ENCODE assay signal across 23 cellular contexts in genomic region chr2:101432411-101433181, GRCh38. TPM values are rescaled to one million over a fixed set of nuclear protein-coding genes. Genes with fewer than 3 reads are reported as not detected.
DNase-seq lines count a peak whose midpoint lies in the region; ATAC-seq and TF ChIP-seq lines count a peak whose summit lies in the region.
"Had no signal": no experiment of that assay in that cellular context is flagged by ENCODE, and none has a peak within 500 bp of the region (broad histone marks: within the 10 kb centered on the region; RNA-seq: fewer than 3 reads in every experiment).

No MANE protein-coding gene starts in this region.

- H2AFZ ChIP-seq in H9 (ENCODE audit: low read length): no peak overlapping the region

- no peak overlapping the region for H3K18ac ChIP-seq in H9 (ENCODE audit: insufficient read length, low read depth, low read length)

- DNase-seq in activated naive CD8-positive, alpha-beta T cell treated with anti-CD3 and anti-CD28 coated beads, Interleukin-2, amount 50 U/mL, for 24 hours: no peak
- no peak for DNase-seq in activated naive CD8-positive, alpha-beta T cell treated with anti-CD3 and anti-CD28 coated beads for 36 hours
- DNase-seq in astrocyte of the hippocampus (ENCODE audit: low read depth, low spot score) (peak; percentile 50), right cardiac atrium (peak in 1 of 3 donors; percentile 63), upper lobe of left lung (peak in 1 of 2 donors; percentile 37), H9 (no peak)
- DNase-seq in stimulated activated naive B cell treated with anti-CD40 and anti-IgM and Interleukin-4, amounts not matched to agents 10 μg/mL and 1 μg/mL and 100 μg/mL, for 72 hours: no peak
- DNase-seq: activated CD4-positive, CD25-positive, alpha-beta regulatory T cell; activated CD8-positive, alpha-beta memory T cell treated with anti-CD3 and anti-CD28 coated beads, Interleukin-2, amount 50 U/mL, for 4 hours; activated naive CD8-positive, alpha-beta T cell treated with anti-CD3 and anti-CD28 coated beads, Interleukin-2, amount 10 ng/mL, durations not matched to agents 7 days and 5 days; GDM1; immature natural killer cell; KBM-7; mammary epithelial cell; NCI-H1092 treated with DMSO at 0.1 percent for 48 hours; NCI-H2171; nephron progenitor cell; right lobe of liver; RPMI8226; T-cell; tibial artery had no signal

- no peak for TF ChIP-seq CTCF in upper lobe of left lung (IDR thresholded peaks at IDR 0.05)
- no peak for TF ChIP-seq CTCF in H9 (conservative IDR thresholded peaks at IDR 0.05)

- H3K4me2 ChIP-seq in H9 (ENCODE audit: insufficient read depth, insufficient read length, low read length): no peak overlapping the region

- no peak for TF ChIP-seq EP300 in upper lobe of left lung (IDR thresholded peaks at IDR 0.05)

- no peak overlapping the region for H4K5ac ChIP-seq in H9 (ENCODE audit: insufficient read length, low read depth, low read length)

- H2BK20ac ChIP-seq in H9 (ENCODE audit: low read depth, low read length, poor library complexity, severe bottlenecking): no peak overlapping the region

- H3K56ac ChIP-seq in H9 (ENCODE audit: insufficient read length, low read depth, low read length): no peak overlapping the region

- H3K27me3 ChIP-seq in right cardiac atrium (ENCODE audit: control insufficient read depth, insufficient read depth) (no peaks in the 10 kb centered on the region), upper lobe of left lung (no peaks in the 10 kb centered on the region), H9 (ENCODE audit: insufficient read depth, low read length) (no peaks in the 10 kb centered on the region)
- H3K27me3 ChIP-seq: right lobe of liver, tibial artery had no signal

- intact Hi-C loops in right cardiac atrium (cut with DNase I): no loop called here

- no peak overlapping the region for H3K9ac ChIP-seq in H9 (ENCODE audit: extremely low read depth, insufficient read length, low read length)

- H3K4ac ChIP-seq in H9 (ENCODE audit: low read depth, low read length): no peak overlapping the region

- H3K4me3 Mint-ChIP-seq in activated naive CD8-positive, alpha-beta T cell treated with anti-CD3 and anti-CD28 coated beads, Interleukin-2, amount 50 U/mL, for 24 hours: no peak overlapping the region
- H3K4me3 Mint-ChIP-seq in activated naive CD8-positive, alpha-beta T cell treated with anti-CD3 and anti-CD28 coated beads for 36 hours: no peak overlapping the region
- H3K4me3 Mint-ChIP-seq in stimulated activated naive B cell treated with anti-CD40 and anti-IgM and Interleukin-4, amounts not matched to agents 10 μg/mL and 1 μg/mL and 100 μg/mL, for 72 hours: no peak overlapping the region
- H3K4me3 Mint-ChIP-seq in H9: no peak overlapping the region
- H3K4me3 Mint-ChIP-seq: activated naive CD8-positive, alpha-beta T cell treated with anti-CD3 and anti-CD28 coated beads, Interleukin-2, amount 10 ng/mL, durations not matched to agents 7 days and 5 days; immature natural killer cell; nephron progenitor cell; T-cell had no signal

- H3K9me3 ChIP-seq in right cardiac atrium (ENCODE audit: control insufficient read depth, low read length) (no peaks in the 10 kb centered on the region), upper lobe of left lung (no peaks in the 10 kb centered on the region), H9 (ENCODE audit: control insufficient read depth, low read depth, low read length) (no peaks in the 10 kb centered on the region)
- H3K9me3 ChIP-seq: right lobe of liver, tibial artery had no signal

- H3K27ac Mint-ChIP-seq in activated naive CD8-positive, alpha-beta T cell treated with anti-CD3 and anti-CD28 coated beads, Interleukin-2, amount 50 U/mL, for 24 hours: no peak overlapping the region
- H3K27ac Mint-ChIP-seq in activated naive CD8-positive, alpha-beta T cell treated with anti-CD3 and anti-CD28 coated beads for 36 hours: no peak overlapping the region
- no peak overlapping the region for H3K27ac Mint-ChIP-seq in stimulated activated naive B cell treated with anti-CD40 and anti-IgM and Interleukin-4, amounts not matched to agents 10 μg/mL and 1 μg/mL and 100 μg/mL, for 72 hours
- H3K27ac Mint-ChIP-seq in H9: peak overlapping the region in 1 of 3 experiments; percentile 33; a peak in 1 of 7 replicates
- H3K27ac Mint-ChIP-seq: activated naive CD8-positive, alpha-beta T cell treated with anti-CD3 and anti-CD28 coated beads, Interleukin-2, amount 10 ng/mL, durations not matched to agents 7 days and 5 days; immature natural killer cell; nephron progenitor cell; T-cell had no signal

- peak; percentile 36 for ATAC-seq in activated naive CD8-positive, alpha-beta T cell treated with anti-CD3 and anti-CD28 coated beads, Interleukin-2, amount 50 U/mL, for 24 hours
- peak; percentile 55 for ATAC-seq in right cardiac atrium
- ATAC-seq in upper lobe of left lung (ENCODE audit: low FRiP score in 2 of 2): peak; percentile 41 to 86
- no peak for ATAC-seq in stimulated activated naive B cell treated with anti-CD40 and anti-IgM and Interleukin-4, amounts not matched to agents 10 μg/mL and 1 μg/mL and 100 μg/mL, for 72 hours (replicated peaks)
- no peak for ATAC-seq in HG02885 (IDR thresholded peaks at IDR 0.05; ENCODE audit: poor library complexity, unreplicated experiment)
- ATAC-seq: T-cell had no signal

- no peaks in the 10 kb centered on the region for H4K20me1 ChIP-seq in H9 (ENCODE audit: control insufficient read depth, insufficient read depth, insufficient read length)

- no peak overlapping the region for H4K91ac ChIP-seq in H9 (ENCODE audit: insufficient read length, low read depth, low read length)

- H2BK5ac ChIP-seq in H9 (ENCODE audit: insufficient read length, low read length): no peak overlapping the region

- H2AK5ac ChIP-seq in H9 (ENCODE audit: insufficient read length, low read length): no peak overlapping the region

- H3K23ac ChIP-seq in H9 (ENCODE audit: insufficient read length, low read depth, low read length): no peak overlapping the region

- H3K4me1 Mint-ChIP-seq in activated naive CD8-positive, alpha-beta T cell treated with anti-CD3 and anti-CD28 coated beads, Interleukin-2, amount 50 U/mL, for 24 hours: no peaks in the 10 kb centered on the region
- H3K4me1 Mint-ChIP-seq in activated naive CD8-positive, alpha-beta T cell treated with anti-CD3 and anti-CD28 coated beads for 36 hours: no peaks in the 10 kb centered on the region
- no peaks in the 10 kb centered on the region for H3K4me1 Mint-ChIP-seq in stimulated activated naive B cell treated with anti-CD40 and anti-IgM and Interleukin-4, amounts not matched to agents 10 μg/mL and 1 μg/mL and 100 μg/mL, for 72 hours
- peaks cover 12 to 20% of the 10 kb centered on the region in 2 experiments for H3K4me1 Mint-ChIP-seq in H9
- H3K4me1 Mint-ChIP-seq: activated naive CD8-positive, alpha-beta T cell treated with anti-CD3 and anti-CD28 coated beads, Interleukin-2, amount 10 ng/mL, durations not matched to agents 7 days and 5 days; immature natural killer cell; T-cell had no signal

- no peaks in the 10 kb centered on the region for H3K79me2 ChIP-seq in H9 (ENCODE audit: insufficient read depth, low read length)

- no peak overlapping the region for H4K8ac ChIP-seq in H9 (replicated peaks; ENCODE audit: insufficient read length, low read depth, low read length)

- H3T11ph ChIP-seq in H9 (ENCODE audit: low read length): no peak overlapping the region

- WGBS in right cardiac atrium: 81% methylated on average over 20 of the region's 20 CpGs
- WGBS in upper lobe of left lung, 2 donors: 86 to 89% methylated on average over 14 to 20 of the region's 20 CpGs
- WGBS in H9 (ENCODE audit: extremely low coverage, insufficient read length, low lambda C conversion rate): no CpG with 5 or more reads among the region's 20 CpGs

- no peaks in the 10 kb centered on the region for H3K36me3 ChIP-seq in upper lobe of left lung
- H3K36me3 ChIP-seq: right lobe of liver, tibial artery had no signal

- H3K36me3 Mint-ChIP-seq in activated naive CD8-positive, alpha-beta T cell treated with anti-CD3 and anti-CD28 coated beads, Interleukin-2, amount 50 U/mL, for 24 hours (ENCODE audit: low read depth): no peaks in the 10 kb centered on the region
- H3K36me3 Mint-ChIP-seq in activated naive CD8-positive, alpha-beta T cell treated with anti-CD3 and anti-CD28 coated beads for 36 hours: no peaks in the 10 kb centered on the region
- no peaks in the 10 kb centered on the region for H3K36me3 Mint-ChIP-seq in stimulated activated naive B cell treated with anti-CD40 and anti-IgM and Interleukin-4, amounts not matched to agents 10 μg/mL and 1 μg/mL and 100 μg/mL, for 72 hours
- H3K36me3 Mint-ChIP-seq in H9 (ENCODE audit: insufficient read depth in 1 of 3, low read depth in 3 of 3): no peaks in the 10 kb centered on the region
- H3K36me3 Mint-ChIP-seq: activated naive CD8-positive, alpha-beta T cell treated with anti-CD3 and anti-CD28 coated beads, Interleukin-2, amount 10 ng/mL, durations not matched to agents 7 days and 5 days; immature natural killer cell; T-cell had no signal

- no peak overlapping the region for H2BK120ac ChIP-seq in H9 (ENCODE audit: low read depth, low read length, poor library complexity, severe bottlenecking)

- H3K79me1 ChIP-seq in H9 (ENCODE audit: insufficient read depth, low read depth, low read length, poor library complexity, severe bottlenecking): no peaks in the 10 kb centered on the region

- H3K14ac ChIP-seq in H9 (ENCODE audit: insufficient read depth, low read length): no peak overlapping the region

- H3K27me3 Mint-ChIP-seq in activated naive CD8-positive, alpha-beta T cell treated with anti-CD3 and anti-CD28 coated beads, Interleukin-2, amount 50 U/mL, for 24 hours: no peaks in the 10 kb centered on the region
- H3K27me3 Mint-ChIP-seq in activated naive CD8-positive, alpha-beta T cell treated with anti-CD3 and anti-CD28 coated beads for 36 hours: no peaks in the 10 kb centered on the region
- peaks cover 0 to 4% of the 10 kb centered on the region in 2 donors for H3K27me3 Mint-ChIP-seq in stimulated activated naive B cell treated with anti-CD40 and anti-IgM and Interleukin-4, amounts not matched to agents 10 μg/mL and 1 μg/mL and 100 μg/mL, for 72 hours
- H3K27me3 Mint-ChIP-seq in H9 (ENCODE audit: low read depth): peaks cover 4% of the 10 kb centered on the region; the same call in 1 of the 2 replicates
- H3K27me3 Mint-ChIP-seq: T-cell had no signal

- no peak overlapping the region for H2BK12ac ChIP-seq in H9 (ENCODE audit: insufficient read length, low read depth, low read length)

- H2BK15ac ChIP-seq in H9 (ENCODE audit: low read depth, low read length): no peak overlapping the region

- peak overlapping the region; percentile 7 for H3K27ac ChIP-seq in right cardiac atrium (ENCODE audit: low read length)
- no peak overlapping the region for H3K27ac ChIP-seq in upper lobe of left lung
- no peak overlapping the region for H3K27ac ChIP-seq in H9 (ENCODE audit: insufficient read length, low read depth, low read length)
- H3K27ac ChIP-seq: right lobe of liver, tibial artery had no signal

- TF ChIP-seq POLR2A in upper lobe of left lung (IDR thresholded peaks at IDR 0.05): no peak

- no peaks in the 10 kb centered on the region for H3K23me2 ChIP-seq in H9 (ENCODE audit: insufficient read length, low read depth, low read length, poor library complexity, severe bottlenecking)

- H3K9me3 Mint-ChIP-seq in activated naive CD8-positive, alpha-beta T cell treated with anti-CD3 and anti-CD28 coated beads, Interleukin-2, amount 50 U/mL, for 24 hours: no peaks in the 10 kb centered on the region
- H3K9me3 Mint-ChIP-seq in activated naive CD8-positive, alpha-beta T cell treated with anti-CD3 and anti-CD28 coated beads for 36 hours: no peaks in the 10 kb centered on the region
- H3K9me3 Mint-ChIP-seq in stimulated activated naive B cell treated with anti-CD40 and anti-IgM and Interleukin-4, amounts not matched to agents 10 μg/mL and 1 μg/mL and 100 μg/mL, for 72 hours: no peaks in the 10 kb centered on the region
- H3K9me3 Mint-ChIP-seq in H9: no peaks in the 10 kb centered on the region
- H3K9me3 Mint-ChIP-seq: activated naive CD8-positive, alpha-beta T cell treated with anti-CD3 and anti-CD28 coated beads, Interleukin-2, amount 10 ng/mL, durations not matched to agents 7 days and 5 days; immature natural killer cell; nephron progenitor cell; T-cell had no signal

- no peak overlapping the region for H3K4me3 ChIP-seq in right cardiac atrium (ENCODE audit: low read length)
- H3K4me3 ChIP-seq in upper lobe of left lung: no peak overlapping the region
- H3K4me3 ChIP-seq: right lobe of liver, tibial artery had no signal

- H3K4me1 ChIP-seq in right cardiac atrium (ENCODE audit: control insufficient read depth, insufficient read depth, low read length) (no peaks in the 10 kb centered on the region), upper lobe of left lung (no peaks in the 10 kb centered on the region), H9 (ENCODE audit: insufficient read depth, low read length) (0 out of 2 replicates have a peak, but pooled peaks cover 4% of the 10 kb centered on the region)
- H3K4me1 ChIP-seq: right lobe of liver, tibial artery had no signal

RNA-seq across cellular contexts. Expression of gene RFX8, which starts 42.3 kb away (rescaled TPM):
- not detected for total RNA-seq in activated naive CD8-positive, alpha-beta T cell treated with anti-CD3 and anti-CD28 coated beads for 36 hours
- total RNA-seq in right cardiac atrium: 1 to 10 TPM in 1 of 4 donors, under 1 TPM in 3; 0.50 to 1.1 (median 0.62) TPM
- polyA plus RNA-seq in right cardiac atrium: 0.45 TPM
- total RNA-seq in upper lobe of left lung: 10 to 100 TPM in 1 of 6 donors, 1 to 10 TPM in 1, under 1 TPM in 2, not detected in 2; 0.24 to 21.0 (median 0.80) TPM
- 0.22 and 0.57 TPM in 2 replicates for total RNA-seq in H9 (2021)
- total RNA-seq: A673, right lobe of liver had no signal
- polyA plus RNA-seq: immature natural killer cell had no signal

RNA-seq across cellular contexts. Expression of gene CREG2, which starts 45.3 kb away (rescaled TPM):
- not detected for total RNA-seq in activated naive CD8-positive, alpha-beta T cell treated with anti-CD3 and anti-CD28 coated beads for 36 hours
- total RNA-seq in right cardiac atrium (1 to 10 TPM in 1 of 4 donors, under 1 TPM in 3; 0.17 to 1.0 (median 0.29) TPM), upper lobe of left lung (1 to 10 TPM in 3 of 6 donors, not detected in 3; 1.1 to 8.4 (median 1.6) TPM), H9 (2021) (0.77 and 1.2 TPM in 2 replicates)
- polyA plus RNA-seq in right cardiac atrium: 0.14 TPM
- total RNA-seq: A673; activated naive CD8-positive, alpha-beta T cell treated with anti-CD3 and anti-CD28 coated beads, Interleukin-2, amount 10 ng/mL, durations not matched to agents 7 days and 5 days had no signal
- polyA plus RNA-seq: immature natural killer cell had no signal

Comparison
In these comparisons a context has a peak if more than half of its experiments do, and no peak if none do; other contexts are left out.
1. ATAC-seq: peak in activated naive CD8-positive, alpha-beta T cell treated with anti-CD3 and anti-CD28 coated beads, Interleukin-2, amount 50 U/mL, for 24 hours (single experiment), right cardiac atrium (2 of 2) and upper lobe of left lung (2 of 2); none in stimulated activated naive B cell treated with anti-CD40 and anti-IgM and Interleukin-4, amounts not matched to agents 10 μg/mL and 1 μg/mL and 100 μg/mL, for 72 hours (0 of 2) and HG02885 (single experiment).